ENCODE assay signal across 12 cellular contexts in the genomic region with DNA sequence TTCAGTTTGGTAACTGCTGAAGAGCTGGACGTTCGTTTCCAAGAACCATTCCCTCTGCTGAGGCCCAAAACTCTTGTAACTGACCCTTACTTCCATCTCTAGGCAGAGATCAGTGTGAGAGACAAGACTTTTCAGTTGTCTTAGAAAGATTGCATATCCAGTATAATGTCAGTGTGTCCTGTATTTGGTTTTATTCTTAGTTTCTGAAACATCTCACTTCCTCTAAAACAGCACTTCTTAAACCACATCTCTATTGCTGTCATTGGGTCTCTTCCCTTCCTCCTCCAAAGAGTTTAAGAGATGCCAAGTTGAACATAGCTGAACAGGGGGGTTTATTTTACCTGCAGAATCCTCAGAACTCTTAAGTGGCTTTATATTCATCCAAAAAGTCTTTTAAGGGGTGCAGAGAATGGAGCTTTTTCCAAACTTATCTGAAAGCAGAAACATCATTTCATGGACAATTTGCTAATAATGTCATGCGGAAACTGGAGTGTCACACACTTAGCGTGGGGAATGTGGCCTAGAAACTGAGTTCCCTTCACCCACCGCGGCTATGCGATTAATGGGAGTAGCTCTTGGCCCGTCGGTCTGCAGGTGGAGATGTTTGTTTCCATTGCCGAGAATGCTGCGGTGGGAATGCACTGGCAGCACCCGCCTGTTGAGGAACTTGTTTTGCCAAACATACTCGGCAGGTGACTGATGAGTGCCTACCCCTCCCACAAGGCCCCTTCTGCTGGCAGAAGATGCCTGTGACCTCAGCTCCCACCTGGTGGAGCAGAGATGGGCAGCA.
DNase-seq lines count a peak whose midpoint lies in the region; ATAC-seq and TF ChIP-seq lines count a peak whose summit lies in the region.
"Had no signal": no experiment of that assay in that cellular context is flagged by ENCODE, and none has a peak within 500 bp of the region (broad histone marks: within the 10 kb centered on the region; RNA-seq: fewer than 3 reads in every experiment).

No MANE protein-coding gene starts in this region.

- no peak overlapping the region for H3K27ac ChIP-seq in dorsolateral prefrontal cortex
- H3K27ac ChIP-seq: gastrocnemius medialis had no signal

- TF ChIP-seq CTCF in dorsolateral prefrontal cortex (IDR thresholded peaks at IDR 0.05 in 54 of 56, conservative IDR thresholded peaks at IDR 0.05 in 2 of 56; ENCODE audit: low read depth in 1 of 56, partially characterized antibody in 56 of 56): no peak

- no peak overlapping the region for H3K4me3 ChIP-seq in dorsolateral prefrontal cortex
- H3K4me3 ChIP-seq: gastrocnemius medialis had no signal

- intact Hi-C loops in dorsolateral prefrontal cortex (cut with DNase I): loop anchor here in 1 of 2 donors (5.0 to 10.0 kb wide), 2 partner anchors 187 to 900 kb away; no protein-coding TSS in a partner anchor

- DNase-seq in dorsolateral prefrontal cortex (peak in 6 of 10 donors; percentile 3 to 29 (median 14)), cerebellar cortex (ENCODE audit: low spot score) (no peak), AG20443 (ENCODE audit: low spot score) (no peak), SHP77 treated with DMSO at 0.1 percent for 48 hours (lab: John Stamatoyannopoulos, UW) (no peak)
- DNase-seq: activated CD4-positive, alpha-beta T cell treated with anti-CD3 and anti-CD28 coated beads, Interleukin-2, amount 50 U/mL, for 4 hours; DMS153; gastrocnemius medialis; NCI-H82 had no signal

- ATAC-seq in GM18499 (IDR thresholded peaks at IDR 0.05; ENCODE audit: insufficient read depth, unreplicated experiment) (peak; percentile 81), GM21390 (IDR thresholded peaks at IDR 0.05; ENCODE audit: unreplicated experiment) (peak; percentile 76), HG03280 (IDR thresholded peaks at IDR 0.05; ENCODE audit: unreplicated experiment) (peak; percentile 54), GM19397 (IDR thresholded peaks at IDR 0.05; ENCODE audit: unreplicated experiment) (no peak)
- ATAC-seq: gastrocnemius medialis had no signal

- H3K27me3 ChIP-seq in dorsolateral prefrontal cortex: peaks cover 0 to 6% (median 0%) of the 10 kb centered on the region in 45 donors
- H3K27me3 ChIP-seq: gastrocnemius medialis had no signal

Comparison
In these comparisons a context has a peak if more than half of its experiments do, and no peak if none do; other contexts are left out.
1. DNase-seq: peak in dorsolateral prefrontal cortex (6 of 10); none in cerebellar cortex (single experiment), AG20443 (single experiment) and SHP77 treated with DMSO at 0.1 percent for 48 hours (single experiment).